Comparison of ENCODE assay signal across 29 cellular contexts in the genomic region with DNA sequence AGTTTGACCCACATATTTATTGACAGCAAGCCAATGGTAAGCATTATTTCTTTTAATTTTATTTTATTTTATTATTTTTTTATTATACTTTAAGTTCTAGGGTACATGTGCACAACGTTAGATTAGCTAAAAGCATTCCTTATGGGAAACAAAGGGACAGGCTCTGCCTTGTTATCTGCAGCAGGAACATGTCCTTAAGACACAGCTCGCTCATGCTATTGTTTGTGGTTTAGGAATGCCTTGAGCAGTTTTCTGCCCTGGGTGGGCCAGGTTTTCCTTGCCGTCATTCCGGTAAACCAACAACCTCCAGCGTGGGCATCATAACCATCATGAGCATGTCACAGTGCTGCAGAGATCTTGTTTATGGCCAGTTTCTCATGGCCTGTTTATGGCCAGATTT.
"Had no signal": no experiment of that assay in that cellular context is flagged by ENCODE, and none has a peak within 500 bp of the region (broad histone marks: within the 10 kb centered on the region; RNA-seq: fewer than 3 reads in every experiment).

No MANE protein-coding gene starts in this region.

- ATAC-seq: stimulated activated effector memory CD8-positive, alpha-beta T cell treated with anti-CD3 and anti-CD28 coated beads, Interleukin-12 subunit alpha, Interleukin-12 subunit beta, amount 100 ng/mL, for 72 hours; stimulated activated memory B cell treated with anti-CD40 and anti-IgM and Interleukin-4, amounts not matched to agents 10 μg/mL and 1 μg/mL and 100 μg/mL, for 72 hours; stimulated activated naive B cell treated with anti-CD40 and anti-IgM and Interleukin-4, amounts not matched to agents 10 μg/mL and 1 μg/mL and 100 μg/mL, for 72 hours; stimulated activated naive CD8-positive, alpha-beta T cell treated with anti-CD3 and anti-CD28 coated beads, Interleukin-15, amount 100 ng/mL, for 72 hours; stimulated activated naive CD8-positive, alpha-beta T cell treated with anti-CD3 and anti-CD28 coated beads, Interleukin-15, Interleukin-2, amounts not matched to agents 100 U/mL and 50 U/mL, for 24 hours; upper lobe of right lung had no signal

- H3K27ac ChIP-seq: stomach, suprapubic skin, testis, thoracic aorta, thyroid gland, tibial artery, tibial nerve, transverse colon, upper lobe of left lung, upper lobe of right lung, uterus, vagina had no signal

- H3K9me3 Mint-ChIP-seq: type B pancreatic cell had no signal

- DNase-seq: stimulated activated CD4-positive, alpha-beta T cell treated with anti-CD3 and anti-CD28 coated beads, Interleukin-2, amount 100 ng/mL, for 48 hours; stimulated activated CD4-positive, alpha-beta T cell treated with anti-CD3 and anti-CD28 coated beads, Interleukin-4, amount 100 ng/mL, for 1 hour; stimulated activated CD4-positive, alpha-beta T cell treated with anti-CD3 and anti-CD28 coated beads, Interleukin-4, amount 100 ng/mL, for 24 hours; stimulated activated CD4-positive, alpha-beta T cell treated with anti-CD3 and anti-CD28 coated beads, Interleukin-4, amount 100 ng/mL, for 4 hours; stimulated activated CD8-positive, alpha-beta memory T cell treated with anti-CD3 and anti-CD28 coated beads, Interleukin-4, amount 100 ng/mL, for 48 hours; stimulated activated naive B cell treated with anti-CD40 and anti-IgM and Interleukin-4, amounts not matched to agents 10 μg/mL and 1 μg/mL and 100 μg/mL, for 72 hours; stimulated activated naive CD4-positive, alpha-beta T cell; stimulated activated naive CD4-positive, alpha-beta T cell treated with Interleukin-2 at 50 U/mL for 16 hours; stimulated activated naive CD8-positive, alpha-beta T cell treated with anti-CD3 and anti-CD28 coated beads, Interleukin-15, amount 100 ng/mL, for 72 hours; stimulated activated naive CD8-positive, alpha-beta T cell treated with anti-CD3 and anti-CD28 coated beads, Interleukin-15, Interleukin-2, amounts not matched to agents 100 U/mL and 50 U/mL, for 24 hours; stomach; substantia nigra; testis; thyroid gland; tibial artery; transverse colon; trophoblast cell; upper lobe of left lung; upper lobe of right lung; uterus had no signal

- H3K9me3 ChIP-seq: testis, thoracic aorta, thyroid gland, vagina had no signal

- H3K27me3 Mint-ChIP-seq: stimulated activated memory B cell treated with anti-CD40 and anti-IgM and Interleukin-4, amounts not matched to agents 10 μg/mL and 1 μg/mL and 100 μg/mL, for 72 hours; stimulated activated naive B cell treated with anti-CD40 and anti-IgM and Interleukin-4, amounts not matched to agents 10 μg/mL and 1 μg/mL and 100 μg/mL, for 72 hours; stimulated activated naive CD8-positive, alpha-beta T cell treated with anti-CD3 and anti-CD28 coated beads, Interleukin-15, amount 100 ng/mL, for 72 hours; stimulated activated naive CD8-positive, alpha-beta T cell treated with anti-CD3 and anti-CD28 coated beads, Interleukin-15, Interleukin-2, amounts not matched to agents 100 ng/mL and 50 ng/mL, for 24 hours; type B pancreatic cell had no signal

- H3K36me3 ChIP-seq: suprapubic skin, thoracic aorta, thyroid gland, tibial artery, transverse colon, upper lobe of left lung, upper lobe of right lung, uterus, vagina had no signal

- H3K4me3 Mint-ChIP-seq: stimulated activated effector memory CD8-positive, alpha-beta T cell treated with anti-CD3 and anti-CD28 coated beads, Interleukin-12 subunit alpha, Interleukin-12 subunit beta, amount 100 ng/mL, for 72 hours; stimulated activated memory B cell treated with anti-CD40 and anti-IgM and Interleukin-4, amounts not matched to agents 10 μg/mL and 1 μg/mL and 100 μg/mL, for 72 hours; stimulated activated naive B cell treated with anti-CD40 and anti-IgM and Interleukin-4, amounts not matched to agents 10 μg/mL and 1 μg/mL and 100 μg/mL, for 72 hours; stimulated activated naive CD8-positive, alpha-beta T cell treated with anti-CD3 and anti-CD28 coated beads, Interleukin-15, amount 100 ng/mL, for 72 hours; stimulated activated naive CD8-positive, alpha-beta T cell treated with anti-CD3 and anti-CD28 coated beads, Interleukin-15, Interleukin-2, amounts not matched to agents 100 ng/mL and 50 ng/mL, for 24 hours; type B pancreatic cell had no signal

- H3K36me3 Mint-ChIP-seq: stimulated activated effector memory CD8-positive, alpha-beta T cell treated with anti-CD3 and anti-CD28 coated beads, Interleukin-12 subunit alpha, Interleukin-12 subunit beta, amount 100 ng/mL, for 72 hours had no signal

- H3K4me1 ChIP-seq: stomach, suprapubic skin, testis, thyroid gland, tibial artery, tibial nerve, transverse colon, upper lobe of left lung, upper lobe of right lung, uterus, vagina had no signal

- FAIRE-seq: urothelium cell line had no signal

- H3K4me3 ChIP-seq: stomach, suprapubic skin, testis, thoracic aorta, thyroid gland, tibial artery, tibial nerve, transverse colon, upper lobe of left lung, upper lobe of right lung, uterus, vagina had no signal

- H3K27me3 ChIP-seq: stomach, suprapubic skin, testis, thyroid gland, tibial artery, tibial nerve, transverse colon, upper lobe of left lung, upper lobe of right lung, uterus, vagina had no signal

- H3K4me1 Mint-ChIP-seq: stimulated activated effector memory CD8-positive, alpha-beta T cell treated with anti-CD3 and anti-CD28 coated beads, Interleukin-12 subunit alpha, Interleukin-12 subunit beta, amount 100 ng/mL, for 72 hours; stimulated activated memory B cell treated with anti-CD40 and anti-IgM and Interleukin-4, amounts not matched to agents 10 μg/mL and 1 μg/mL and 100 μg/mL, for 72 hours; stimulated activated naive B cell treated with anti-CD40 and anti-IgM and Interleukin-4, amounts not matched to agents 10 μg/mL and 1 μg/mL and 100 μg/mL, for 72 hours; stimulated activated naive CD8-positive, alpha-beta T cell treated with anti-CD3 and anti-CD28 coated beads, Interleukin-15, amount 100 ng/mL, for 72 hours had no signal

- H3K27ac Mint-ChIP-seq: stimulated activated effector memory CD8-positive, alpha-beta T cell treated with anti-CD3 and anti-CD28 coated beads, Interleukin-12 subunit alpha, Interleukin-12 subunit beta, amount 100 ng/mL, for 72 hours; stimulated activated memory B cell treated with anti-CD40 and anti-IgM and Interleukin-4, amounts not matched to agents 10 μg/mL and 1 μg/mL and 100 μg/mL, for 72 hours; stimulated activated naive B cell treated with anti-CD40 and anti-IgM and Interleukin-4, amounts not matched to agents 10 μg/mL and 1 μg/mL and 100 μg/mL, for 72 hours; stimulated activated naive CD8-positive, alpha-beta T cell treated with anti-CD3 and anti-CD28 coated beads, Interleukin-15, Interleukin-2, amounts not matched to agents 100 ng/mL and 50 ng/mL, for 24 hours; type B pancreatic cell had no signal
